ENCODE assay signal across 1 cellular context in genomic region chr2:43092520-43093179, GRCh38.
TF ChIP-seq lines count a peak whose summit lies in the region.

No MANE protein-coding gene starts in this region.

TF ChIP-seq in IMR-90, 13 proteins besides CTCF, POLR2A, EP300 and RAD21 (continued from another document):
- TF ChIP-seq ELK1 (IDR thresholded peaks at IDR 0.05; ENCODE audit: borderline replicate concordance, low read depth, low read length) = no peak
- TF ChIP-seq, protein P1, sequence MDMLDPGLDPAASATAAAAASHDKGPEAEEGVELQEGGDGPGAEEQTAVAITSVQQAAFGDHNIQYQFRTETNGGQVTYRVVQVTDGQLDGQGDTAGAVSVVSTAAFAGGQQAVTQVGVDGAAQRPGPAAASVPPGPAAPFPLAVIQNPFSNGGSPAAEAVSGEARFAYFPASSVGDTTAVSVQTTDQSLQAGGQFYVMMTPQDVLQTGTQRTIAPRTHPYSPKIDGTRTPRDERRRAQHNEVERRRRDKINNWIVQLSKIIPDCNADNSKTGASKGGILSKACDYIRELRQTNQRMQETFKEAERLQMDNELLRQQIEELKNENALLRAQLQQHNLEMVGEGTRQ (IDR thresholded peaks at IDR 0.05; ENCODE audit: low read depth, low read length) = no peak
- no peak for TF ChIP-seq SMC3 (IDR thresholded peaks at IDR 0.05; ENCODE audit: low read depth, low read length)
- TF ChIP-seq NFE2L2 (IDR thresholded peaks at IDR 0.05; ENCODE audit: low read depth, low read length) = no peak
- TF ChIP-seq MXI1 (IDR thresholded peaks at IDR 0.05; ENCODE audit: borderline replicate concordance, low read depth, low read length) = no peak
- TF ChIP-seq FOS (IDR thresholded peaks at IDR 0.05; ENCODE audit: low read depth, low read length) = no peak
- TF ChIP-seq BHLHE40 (IDR thresholded peaks at IDR 0.05; ENCODE audit: low read depth, low read length) = no peak
- no peak for TF ChIP-seq CEBPB (IDR thresholded peaks at IDR 0.05; ENCODE audit: low read depth, low read length)
- no peak for TF ChIP-seq RFX5 (IDR thresholded peaks at IDR 0.05; ENCODE audit: low read depth, low read length)
- no peak for TF ChIP-seq CHD1 (IDR thresholded peaks at IDR 0.05; ENCODE audit: low read depth, low read length)
- no peak for TF ChIP-seq MAFK (IDR thresholded peaks at IDR 0.05; ENCODE audit: low read depth, low read length)
- no peak for TF ChIP-seq RCOR1 (IDR thresholded peaks at IDR 0.05; ENCODE audit: insufficient replicate concordance, low read length)
